ENCODE assay signal across 1 cellular context in the genomic region with DNA sequence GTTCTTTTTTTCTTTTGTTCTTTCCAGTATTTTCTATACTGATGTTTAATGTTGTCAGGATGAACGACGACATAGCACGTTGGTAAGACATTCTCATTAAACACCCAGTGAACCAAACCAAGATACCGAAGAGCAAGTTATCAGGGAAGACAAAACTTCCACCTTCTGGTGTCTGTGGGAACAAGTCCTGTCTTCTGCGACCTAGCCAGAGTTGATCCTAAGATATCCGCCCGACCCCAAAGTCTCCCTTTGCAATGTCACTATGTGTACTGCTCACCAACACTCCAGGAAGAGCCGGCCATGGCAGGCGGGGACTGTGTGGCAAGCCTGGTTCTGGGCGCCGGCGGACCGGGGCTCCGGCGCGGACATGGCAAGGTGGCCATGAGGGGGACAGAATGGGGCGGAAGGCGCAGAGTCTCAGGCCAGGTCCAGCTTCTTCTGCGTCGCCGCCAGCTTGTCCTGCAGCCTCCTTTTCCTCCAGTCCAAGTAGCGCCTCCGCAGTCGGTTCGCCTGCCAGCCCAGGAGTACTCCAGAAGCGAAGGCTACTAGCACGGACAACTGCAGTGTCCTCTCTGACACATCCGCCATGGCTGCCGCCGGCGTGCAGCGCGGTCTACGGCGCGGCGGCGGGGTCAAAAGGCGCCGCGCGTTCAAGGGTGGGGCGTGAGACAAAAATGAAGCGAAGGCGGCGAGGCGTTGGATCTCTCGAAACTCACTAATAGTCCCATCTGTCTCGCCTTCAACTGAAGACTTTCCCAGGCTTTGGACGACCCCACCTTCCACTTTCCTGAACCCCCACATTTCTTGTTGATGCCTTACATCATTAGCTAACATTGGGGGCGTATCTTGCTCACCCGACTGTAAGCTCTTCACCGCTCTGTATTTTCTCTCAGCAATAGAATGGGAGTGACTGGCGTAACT.
TF ChIP-seq lines count a peak whose summit lies in the region.

A gene with protein sequence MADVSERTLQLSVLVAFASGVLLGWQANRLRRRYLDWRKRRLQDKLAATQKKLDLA (minus strand): TSS at position 610 of the 921 bp plus-strand sequence. CDS start 22 bp downstream, at position 588.

TF ChIP-seq in HepG2, 621 proteins besides CTCF, POLR2A, EP300 and RAD21 (continued from another document and continues in another):
- no peak for TF ChIP-seq LRRFIP1 (CRISPR knock-in tag; conservative IDR thresholded peaks at IDR 0.05)
- 0 out of 2 replicates have a peak, but pooled peaks have one; percentile 54 for TF ChIP-seq ZNF205 (CRISPR knock-in tag; IDR thresholded peaks at IDR 0.05)
- 0 out of 2 replicates have a peak, but pooled peaks have one; percentile 45 for TF ChIP-seq ZBTB7A (CRISPR knock-in tag; IDR thresholded peaks at IDR 0.05)
- TF ChIP-seq MAX (IDR thresholded peaks at IDR 0.05) = peak; percentile 96
- TF ChIP-seq ZNF761 (CRISPR knock-in tag; conservative IDR thresholded peaks at IDR 0.05) = no peak
- no peak; the same call in 1 of the 2 replicates for TF ChIP-seq ZNF839 (CRISPR knock-in tag; IDR thresholded peaks at IDR 0.05; ENCODE audit: borderline replicate concordance)
- no peak for TF ChIP-seq TRIM22 (IDR thresholded peaks at IDR 0.05)
- no peak for TF ChIP-seq ARNTL (CRISPR knock-in tag; IDR thresholded peaks at IDR 0.05)
- TF ChIP-seq SRY (CRISPR knock-in tag; IDR thresholded peaks at IDR 0.05) = no peak
- TF ChIP-seq RFXAP (CRISPR knock-in tag; IDR thresholded peaks at IDR 0.05; ENCODE audit: borderline replicate concordance) = no peak; the same call in 1 of the 2 replicates
- peak; percentile 26; the same call in 1 of the 2 replicates for TF ChIP-seq FOXA3 (CRISPR knock-in tag; IDR thresholded peaks at IDR 0.05)
- TF ChIP-seq TP53 (CRISPR knock-in tag; conservative IDR thresholded peaks at IDR 0.05) = no peak
- no peak for TF ChIP-seq HDAC6 (IDR thresholded peaks at IDR 0.05; ENCODE audit: low read depth, low read length)
- peak; percentile 90 for TF ChIP-seq YEATS4 (CRISPR knock-in tag; IDR thresholded peaks at IDR 0.05; ENCODE audit: borderline replicate concordance)
- TF ChIP-seq, protein P1, sequence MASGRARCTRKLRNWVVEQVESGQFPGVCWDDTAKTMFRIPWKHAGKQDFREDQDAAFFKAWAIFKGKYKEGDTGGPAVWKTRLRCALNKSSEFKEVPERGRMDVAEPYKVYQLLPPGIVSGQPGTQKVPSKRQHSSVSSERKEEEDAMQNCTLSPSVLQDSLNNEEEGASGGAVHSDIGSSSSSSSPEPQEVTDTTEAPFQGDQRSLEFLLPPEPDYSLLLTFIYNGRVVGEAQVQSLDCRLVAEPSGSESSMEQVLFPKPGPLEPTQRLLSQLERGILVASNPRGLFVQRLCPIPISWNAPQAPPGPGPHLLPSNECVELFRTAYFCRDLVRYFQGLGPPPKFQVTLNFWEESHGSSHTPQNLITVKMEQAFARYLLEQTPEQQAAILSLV (CRISPR knock-in tag; IDR thresholded peaks at IDR 0.05; ENCODE audit: borderline replicate concordance) = no peak; the same call in 1 of the 2 replicates
- TF ChIP-seq SIX4 (CRISPR knock-in tag; IDR thresholded peaks at IDR 0.05) = no peak
- TF ChIP-seq, protein P2, sequence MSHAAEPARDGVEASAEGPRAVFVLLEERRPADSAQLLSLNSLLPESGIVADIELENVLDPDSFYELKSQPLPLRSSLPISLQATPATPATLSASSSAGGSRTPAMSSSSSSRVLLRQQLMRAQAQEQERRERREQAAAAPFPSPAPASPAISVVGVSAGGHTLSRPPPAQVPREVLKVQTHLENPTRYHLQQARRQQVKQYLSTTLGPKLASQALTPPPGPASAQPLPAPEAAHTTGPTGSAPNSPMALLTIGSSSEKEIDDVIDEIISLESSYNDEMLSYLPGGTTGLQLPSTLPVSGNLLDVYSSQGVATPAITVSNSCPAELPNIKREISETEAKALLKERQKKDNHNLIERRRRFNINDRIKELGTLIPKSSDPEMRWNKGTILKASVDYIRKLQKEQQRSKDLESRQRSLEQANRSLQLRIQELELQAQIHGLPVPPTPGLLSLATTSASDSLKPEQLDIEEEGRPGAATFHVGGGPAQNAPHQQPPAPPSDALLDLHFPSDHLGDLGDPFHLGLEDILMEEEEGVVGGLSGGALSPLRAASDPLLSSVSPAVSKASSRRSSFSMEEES (CRISPR knock-in tag; IDR thresholded peaks at IDR 0.05) = 0 out of 2 replicates have a peak, but pooled peaks have one; percentile 41
- no peak for TF ChIP-seq PHB2 (IDR thresholded peaks at IDR 0.05; ENCODE audit: partially characterized antibody)
- no peak; the same call in 1 of the 2 replicates for TF ChIP-seq ETV6 (CRISPR knock-in tag; conservative IDR thresholded peaks at IDR 0.05)
- TF ChIP-seq ZNF121 (CRISPR knock-in tag; IDR thresholded peaks at IDR 0.05) = no peak
- TF ChIP-seq ESRRA (CRISPR knock-in tag; IDR thresholded peaks at IDR 0.05; ENCODE audit: low read depth) = peak; percentile 51; the same call in 1 of the 2 replicates
- TF ChIP-seq BATF2 (CRISPR knock-in tag; IDR thresholded peaks at IDR 0.05) = no peak
- no peak for TF ChIP-seq ZNF44 (CRISPR knock-in tag; IDR thresholded peaks at IDR 0.05)
- TF ChIP-seq ZNF567 (CRISPR knock-in tag; IDR thresholded peaks at IDR 0.05; ENCODE audit: borderline replicate concordance) = no peak
- no peak for TF ChIP-seq FIP1L1 (IDR thresholded peaks at IDR 0.05; ENCODE audit: borderline replicate concordance, insufficient read depth, low read depth, low read length)
- TF ChIP-seq ZNF280D (CRISPR knock-in tag; IDR thresholded peaks at IDR 0.05) = peak; percentile 92; the same call in 1 of the 2 replicates
- TF ChIP-seq, protein P3, sequence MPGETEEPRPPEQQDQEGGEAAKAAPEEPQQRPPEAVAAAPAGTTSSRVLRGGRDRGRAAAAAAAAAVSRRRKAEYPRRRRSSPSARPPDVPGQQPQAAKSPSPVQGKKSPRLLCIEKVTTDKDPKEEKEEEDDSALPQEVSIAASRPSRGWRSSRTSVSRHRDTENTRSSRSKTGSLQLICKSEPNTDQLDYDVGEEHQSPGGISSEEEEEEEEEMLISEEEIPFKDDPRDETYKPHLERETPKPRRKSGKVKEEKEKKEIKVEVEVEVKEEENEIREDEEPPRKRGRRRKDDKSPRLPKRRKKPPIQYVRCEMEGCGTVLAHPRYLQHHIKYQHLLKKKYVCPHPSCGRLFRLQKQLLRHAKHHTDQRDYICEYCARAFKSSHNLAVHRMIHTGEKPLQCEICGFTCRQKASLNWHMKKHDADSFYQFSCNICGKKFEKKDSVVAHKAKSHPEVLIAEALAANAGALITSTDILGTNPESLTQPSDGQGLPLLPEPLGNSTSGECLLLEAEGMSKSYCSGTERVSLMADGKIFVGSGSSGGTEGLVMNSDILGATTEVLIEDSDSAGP (CRISPR knock-in tag; IDR thresholded peaks at IDR 0.05; ENCODE audit: borderline replicate concordance) = peak; percentile 90; the same call in 1 of the 2 replicates
- no peak; the same call in 1 of the 2 replicates for TF ChIP-seq PHF21A (CRISPR knock-in tag; IDR thresholded peaks at IDR 0.05)
- TF ChIP-seq ZNF34 (CRISPR knock-in tag; IDR thresholded peaks at IDR 0.05; ENCODE audit: borderline replicate concordance) = no peak
- peak; percentile 96 for TF ChIP-seq NR2C2 (CRISPR knock-in tag; IDR thresholded peaks at IDR 0.05; ENCODE audit: borderline replicate concordance)
- TF ChIP-seq ZUFSP (CRISPR knock-in tag; IDR thresholded peaks at IDR 0.05; ENCODE audit: borderline replicate concordance) = no peak
- TF ChIP-seq KLF13 (CRISPR knock-in tag; IDR thresholded peaks at IDR 0.05) = peak; percentile 92
- no peak for TF ChIP-seq SIX1 (CRISPR knock-in tag; IDR thresholded peaks at IDR 0.05; ENCODE audit: borderline replicate concordance)
- no peak for TF ChIP-seq ZNF678 (CRISPR knock-in tag; IDR thresholded peaks at IDR 0.05)
- peak; percentile 77 for TF ChIP-seq ZNF768 (CRISPR knock-in tag; IDR thresholded peaks at IDR 0.05)
- TF ChIP-seq ZNF207 (IDR thresholded peaks at IDR 0.05; ENCODE audit: borderline replicate concordance) = no peak
- TF ChIP-seq USF2 (IDR thresholded peaks at IDR 0.05; ENCODE audit: low read depth, low read length) = no peak
- TF ChIP-seq USF2 (CRISPR knock-in tag; IDR thresholded peaks at IDR 0.05; ENCODE audit: borderline replicate concordance) = no peak
- peak; percentile 66; the same call in 1 of the 2 replicates for TF ChIP-seq ZMYM3 (CRISPR knock-in tag; IDR thresholded peaks at IDR 0.05)
- peak; percentile 97 for TF ChIP-seq NRL (CRISPR knock-in tag; IDR thresholded peaks at IDR 0.05; ENCODE audit: borderline replicate concordance)
